Comparison of ENCODE assay signal across 23 cellular contexts in genomic region chr20:40293740-40294139, GRCh38.
DNase-seq lines count a peak whose midpoint lies in the region; ATAC-seq and TF ChIP-seq lines count a peak whose summit lies in the region.
"Had no signal": no experiment of that assay in that cellular context is flagged by ENCODE, and none has a peak within 500 bp of the region (broad histone marks: within the 10 kb centered on the region; RNA-seq: fewer than 3 reads in every experiment).

No MANE protein-coding gene starts in this region.

- H3K9me3 ChIP-seq in mesodermal cell (ENCODE audit: control insufficient read depth, low read length) (no peaks in the 10 kb centered on the region), uterus (peaks cover 0 to 7% of the 10 kb centered on the region in 2 donors), spleen (peaks cover 4 to 17% (median 12%) of the 10 kb centered on the region in 8 donors)
- H3K9me3 ChIP-seq: HAP-1, ovary, SJCRH30, upper lobe of right lung had no signal

- H3K27ac ChIP-seq in mesodermal cell (ENCODE audit: low read depth, low read length, severe bottlenecking) = peak overlapping the region; percentile 26
- peak overlapping the region; percentile 4 to 20 for H3K27ac ChIP-seq in uterus
- no peak overlapping the region for H3K27ac ChIP-seq in spleen
- H3K27ac ChIP-seq: C4-2B, KMS-11, left lung, ovary, SJCRH30, upper lobe of right lung had no signal

- DNase-seq in NCI-H82 (lab: John Stamatoyannopoulos, UW) (peak; percentile 18), NCI-H82 treated with DMSO at 0.1 percent for 48 hours (lab: John Stamatoyannopoulos, UW; ENCODE audit: unreplicated experiment) (no peak), uterus (peak; percentile 20 to 33), spleen (no peak)
- DNase-seq in activated naive CD4-positive, alpha-beta T cell treated with anti-CD3 and anti-CD28 coated beads, Interleukin-2, amount 10 ng/mL, durations not matched to agents 7 days and 5 days = no peak
- DNase-seq in effector memory CD8-positive, alpha-beta T cell = no peak
- DNase-seq: activated CD8-positive, alpha-beta memory T cell treated with anti-CD3 and anti-CD28 coated beads for 24 hours; activated naive CD8-positive, alpha-beta T cell treated with anti-CD3 and anti-CD28 coated beads, Interleukin-2, amount 50 U/mL, for 24 hours; central memory CD4-positive, alpha-beta T cell; DND-41; foreskin melanocyte; left lung; NCI-H1436; SJCRH30; stimulated activated naive CD4-positive, alpha-beta T cell; upper lobe of right lung had no signal

- no peaks in the 10 kb centered on the region for H3K27me3 ChIP-seq in uterus
- H3K27me3 ChIP-seq in spleen (replicated peaks in 1 of 7) = no peaks in the 10 kb centered on the region
- H3K27me3 ChIP-seq: left lung, ovary, SJCRH30, upper lobe of right lung had no signal

- no peaks in the 10 kb centered on the region for H3K9me3 Mint-ChIP-seq in dendritic cell treated with granulocyte-macrophage colony-stimulating factor and Interleukin-4, amounts not matched to agents 40 ng/mL and 50 ng/mL, for 4 days
- H3K9me3 Mint-ChIP-seq in activated naive CD4-positive, alpha-beta T cell treated with anti-CD3 and anti-CD28 coated beads, Interleukin-2, amount 10 ng/mL, durations not matched to agents 7 days and 5 days = no peaks in the 10 kb centered on the region
- no peaks in the 10 kb centered on the region for H3K9me3 Mint-ChIP-seq in effector memory CD8-positive, alpha-beta T cell
- H3K9me3 Mint-ChIP-seq: activated naive CD8-positive, alpha-beta T cell treated with anti-CD3 and anti-CD28 coated beads, Interleukin-2, amount 50 U/mL, for 24 hours; activated T-helper 1 cell treated with anti-CD3 and anti-CD28 coated beads, Interleukin-12 subunit alpha, Interleukin-12 subunit beta, Interleukin-2, Interleukin-4 antibody, amounts not matched to agents 30 ng/mL and 10 ng/mL and 1 ng/mL, durations not matched to agents 14 hours and 24 hours and 36 hours had no signal

- intact Hi-C loops in dendritic cell treated with granulocyte-macrophage colony-stimulating factor and Interleukin-4, amounts not matched to agents 40 ng/mL and 50 ng/mL, for 4 days (cut with micrococcal nuclease) = no loop called here
- intact Hi-C loops in uterus (cut with DNase I; ENCODE audit: low total_unique reads) (no loop called here), spleen (cut with DNase I; ENCODE audit: low total_unique reads) (no loop called here)

- no peak overlapping the region for H3K4me3 ChIP-seq in mesodermal cell (ENCODE audit: extremely low read depth, insufficient read depth, low read length, poor library complexity, severe bottlenecking)
- no peak overlapping the region for H3K4me3 ChIP-seq in uterus
- no peak overlapping the region for H3K4me3 ChIP-seq in spleen
- H3K4me3 ChIP-seq: HAP-1, left lung, ovary, SJCRH30, upper lobe of right lung had no signal

- H3K36me3 Mint-ChIP-seq in dendritic cell treated with granulocyte-macrophage colony-stimulating factor and Interleukin-4, amounts not matched to agents 40 ng/mL and 50 ng/mL, for 4 days (ENCODE audit: low read depth) = no peaks in the 10 kb centered on the region
- no peaks in the 10 kb centered on the region for H3K36me3 Mint-ChIP-seq in activated naive CD4-positive, alpha-beta T cell treated with anti-CD3 and anti-CD28 coated beads, Interleukin-2, amount 10 ng/mL, durations not matched to agents 7 days and 5 days
- H3K36me3 Mint-ChIP-seq in effector memory CD8-positive, alpha-beta T cell (ENCODE audit: insufficient read depth) = no peaks in the 10 kb centered on the region

- TF ChIP-seq POLR2A in uterus (IDR thresholded peaks at IDR 0.05) (no peak), spleen (IDR thresholded peaks at IDR 0.05) (no peak)

- H3K27me3 Mint-ChIP-seq in dendritic cell treated with granulocyte-macrophage colony-stimulating factor and Interleukin-4, amounts not matched to agents 40 ng/mL and 50 ng/mL, for 4 days = peaks cover 8% of the 10 kb centered on the region
- no peaks in the 10 kb centered on the region for H3K27me3 Mint-ChIP-seq in activated naive CD4-positive, alpha-beta T cell treated with anti-CD3 and anti-CD28 coated beads, Interleukin-2, amount 10 ng/mL, durations not matched to agents 7 days and 5 days
- H3K27me3 Mint-ChIP-seq in effector memory CD8-positive, alpha-beta T cell = peaks cover 0 to 12% of the 10 kb centered on the region in 2 donors
- H3K27me3 Mint-ChIP-seq: activated naive CD8-positive, alpha-beta T cell treated with anti-CD3 and anti-CD28 coated beads, Interleukin-2, amount 50 U/mL, for 24 hours had no signal

- H3K4me3 Mint-ChIP-seq in dendritic cell treated with granulocyte-macrophage colony-stimulating factor and Interleukin-4, amounts not matched to agents 40 ng/mL and 50 ng/mL, for 4 days = no peak overlapping the region
- no peak overlapping the region for H3K4me3 Mint-ChIP-seq in activated naive CD4-positive, alpha-beta T cell treated with anti-CD3 and anti-CD28 coated beads, Interleukin-2, amount 10 ng/mL, durations not matched to agents 7 days and 5 days
- no peak overlapping the region for H3K4me3 Mint-ChIP-seq in effector memory CD8-positive, alpha-beta T cell
- H3K4me3 Mint-ChIP-seq: activated naive CD8-positive, alpha-beta T cell treated with anti-CD3 and anti-CD28 coated beads, Interleukin-2, amount 50 U/mL, for 24 hours; activated T-helper 1 cell treated with anti-CD3 and anti-CD28 coated beads, Interleukin-12 subunit alpha, Interleukin-12 subunit beta, Interleukin-2, Interleukin-4 antibody, amounts not matched to agents 30 ng/mL and 10 ng/mL and 1 ng/mL, durations not matched to agents 14 hours and 24 hours and 36 hours had no signal

- TF ChIP-seq CTCF in uterus (IDR thresholded peaks at IDR 0.05) (no peak), spleen (IDR thresholded peaks at IDR 0.05 in 8 of 11, conservative IDR thresholded peaks at IDR 0.05 in 3 of 11) (no peak)

- H3K27ac Mint-ChIP-seq in dendritic cell treated with granulocyte-macrophage colony-stimulating factor and Interleukin-4, amounts not matched to agents 40 ng/mL and 50 ng/mL, for 4 days = peak overlapping the region; percentile 59
- no peak overlapping the region for H3K27ac Mint-ChIP-seq in activated naive CD4-positive, alpha-beta T cell treated with anti-CD3 and anti-CD28 coated beads, Interleukin-2, amount 10 ng/mL, durations not matched to agents 7 days and 5 days
- H3K27ac Mint-ChIP-seq in effector memory CD8-positive, alpha-beta T cell = no peak overlapping the region
- H3K27ac Mint-ChIP-seq: activated naive CD8-positive, alpha-beta T cell treated with anti-CD3 and anti-CD28 coated beads, Interleukin-2, amount 50 U/mL, for 24 hours; activated T-helper 1 cell treated with anti-CD3 and anti-CD28 coated beads, Interleukin-12 subunit alpha, Interleukin-12 subunit beta, Interleukin-2, Interleukin-4 antibody, amounts not matched to agents 30 ng/mL and 10 ng/mL and 1 ng/mL, durations not matched to agents 14 hours and 24 hours and 36 hours had no signal

- H3K36me3 ChIP-seq in mesodermal cell (ENCODE audit: control insufficient read depth, insufficient read depth, low read length) (no peaks in the 10 kb centered on the region), uterus (no peaks in the 10 kb centered on the region), spleen (no peaks in the 10 kb centered on the region)
- H3K36me3 ChIP-seq: HAP-1, left lung, ovary, SJCRH30, upper lobe of right lung had no signal

- peaks cover 27% of the 10 kb centered on the region for H3K4me1 Mint-ChIP-seq in dendritic cell treated with granulocyte-macrophage colony-stimulating factor and Interleukin-4, amounts not matched to agents 40 ng/mL and 50 ng/mL, for 4 days (ENCODE audit: low read depth)
- no peaks in the 10 kb centered on the region for H3K4me1 Mint-ChIP-seq in activated naive CD4-positive, alpha-beta T cell treated with anti-CD3 and anti-CD28 coated beads, Interleukin-2, amount 10 ng/mL, durations not matched to agents 7 days and 5 days
- no peaks in the 10 kb centered on the region for H3K4me1 Mint-ChIP-seq in effector memory CD8-positive, alpha-beta T cell (ENCODE audit: low read depth in 2 of 2)
- H3K4me1 Mint-ChIP-seq: activated naive CD8-positive, alpha-beta T cell treated with anti-CD3 and anti-CD28 coated beads, Interleukin-2, amount 50 U/mL, for 24 hours had no signal

- CTCF ChIA-PET in activated naive CD4-positive, alpha-beta T cell treated with anti-CD3 and anti-CD28 coated beads, Interleukin-2, amount 10 ng/mL, durations not matched to agents 7 days and 5 days (lab: Charles Lee) = no interaction called here

- 86% methylated on average over 1 of the region's 1 CpG; no CpG with 5 or more reads in 1 of the 2 experiments for WGBS in mesodermal cell (ENCODE audit: insufficient coverage in 2 of 2), 2 experiments
- 44 to 72% (median 55%) methylated on average over 1 of the region's 1 CpG for WGBS in spleen, 5 donors

- H3K4me1 ChIP-seq in mesodermal cell (ENCODE audit: control insufficient read depth, insufficient read depth, low read length, poor library complexity, severe bottlenecking) = no peaks in the 10 kb centered on the region
- H3K4me1 ChIP-seq in uterus = no peaks in the 10 kb centered on the region
- no peaks in the 10 kb centered on the region for H3K4me1 ChIP-seq in spleen
- H3K4me1 ChIP-seq: HAP-1, left lung, SJCRH30, upper lobe of right lung had no signal

- ATAC-seq in effector memory CD8-positive, alpha-beta T cell (replicated peaks) = no peak
- ATAC-seq: activated naive CD8-positive, alpha-beta T cell treated with anti-CD3 and anti-CD28 coated beads, Interleukin-2, amount 50 U/mL, for 24 hours; left lung; upper lobe of right lung had no signal

Comparison
In these comparisons a context has a peak if more than half of its experiments do, and no peak if none do; other contexts are left out.
1. DNase-seq: peak in NCI-H82 (single experiment) and uterus (2 of 2); none in NCI-H82 treated with DMSO at 0.1 percent for 48 hours (single experiment), activated naive CD4-positive, alpha-beta T cell treated with anti-CD3 and anti-CD28 coated beads, Interleukin-2, amount 10 ng/mL, durations not matched to agents 7 days and 5 days (single experiment), spleen (single experiment) and effector memory CD8-positive, alpha-beta T cell (0 of 3).
2. H3K27ac ChIP-seq: peak in mesodermal cell (single experiment) and uterus (2 of 2); none in spleen (0 of 8).